In genomic region chr2:53302455-53302854, GRCh38 we compare ENCODE assay signal across 29 cellular contexts.
"Had no signal": no experiment of that assay in that cellular context is flagged by ENCODE, and none has a peak within 500 bp of the region (broad histone marks: within the 10 kb centered on the region; RNA-seq: fewer than 3 reads in every experiment).

No MANE protein-coding gene starts in this region.

- H3K9me3 ChIP-seq: stomach, suprapubic skin, testis, thoracic aorta, thyroid gland, tibial artery, tibial nerve, transverse colon, upper lobe of left lung, upper lobe of right lung, uterus, vagina had no signal

- H3K27me3 ChIP-seq: stomach, suprapubic skin, testis, thyroid gland, tibial artery, tibial nerve, transverse colon, upper lobe of left lung, upper lobe of right lung, uterus, vagina had no signal

- H3K27ac Mint-ChIP-seq: stimulated activated effector memory CD8-positive, alpha-beta T cell treated with anti-CD3 and anti-CD28 coated beads, Interleukin-12 subunit alpha, Interleukin-12 subunit beta, amount 100 ng/mL, for 72 hours; stimulated activated memory B cell treated with anti-CD40 and anti-IgM and Interleukin-4, amounts not matched to agents 10 μg/mL and 1 μg/mL and 100 μg/mL, for 72 hours; stimulated activated naive B cell treated with anti-CD40 and anti-IgM and Interleukin-4, amounts not matched to agents 10 μg/mL and 1 μg/mL and 100 μg/mL, for 72 hours; stimulated activated naive CD8-positive, alpha-beta T cell treated with anti-CD3 and anti-CD28 coated beads, Interleukin-15, amount 100 ng/mL, for 72 hours; stimulated activated naive CD8-positive, alpha-beta T cell treated with anti-CD3 and anti-CD28 coated beads, Interleukin-15, Interleukin-2, amounts not matched to agents 100 ng/mL and 50 ng/mL, for 24 hours; type B pancreatic cell had no signal

- H3K4me3 ChIP-seq: stomach, suprapubic skin, testis, thoracic aorta, thyroid gland, tibial artery, tibial nerve, transverse colon, upper lobe of left lung, upper lobe of right lung, uterus, vagina had no signal

- H3K27me3 Mint-ChIP-seq: stimulated activated memory B cell treated with anti-CD40 and anti-IgM and Interleukin-4, amounts not matched to agents 10 μg/mL and 1 μg/mL and 100 μg/mL, for 72 hours; stimulated activated naive B cell treated with anti-CD40 and anti-IgM and Interleukin-4, amounts not matched to agents 10 μg/mL and 1 μg/mL and 100 μg/mL, for 72 hours; stimulated activated naive CD8-positive, alpha-beta T cell treated with anti-CD3 and anti-CD28 coated beads, Interleukin-15, amount 100 ng/mL, for 72 hours; stimulated activated naive CD8-positive, alpha-beta T cell treated with anti-CD3 and anti-CD28 coated beads, Interleukin-15, Interleukin-2, amounts not matched to agents 100 ng/mL and 50 ng/mL, for 24 hours; type B pancreatic cell had no signal

- FAIRE-seq: urothelium cell line had no signal

- DNase-seq: stimulated activated CD4-positive, alpha-beta T cell treated with anti-CD3 and anti-CD28 coated beads, Interleukin-2, amount 100 ng/mL, for 48 hours; stimulated activated CD4-positive, alpha-beta T cell treated with anti-CD3 and anti-CD28 coated beads, Interleukin-4, amount 100 ng/mL, for 1 hour; stimulated activated CD4-positive, alpha-beta T cell treated with anti-CD3 and anti-CD28 coated beads, Interleukin-4, amount 100 ng/mL, for 24 hours; stimulated activated CD4-positive, alpha-beta T cell treated with anti-CD3 and anti-CD28 coated beads, Interleukin-4, amount 100 ng/mL, for 4 hours; stimulated activated CD8-positive, alpha-beta memory T cell treated with anti-CD3 and anti-CD28 coated beads, Interleukin-4, amount 100 ng/mL, for 48 hours; stimulated activated naive B cell treated with anti-CD40 and anti-IgM and Interleukin-4, amounts not matched to agents 10 μg/mL and 1 μg/mL and 100 μg/mL, for 72 hours; stimulated activated naive CD4-positive, alpha-beta T cell; stimulated activated naive CD4-positive, alpha-beta T cell treated with Interleukin-2 at 50 U/mL for 16 hours; stimulated activated naive CD8-positive, alpha-beta T cell treated with anti-CD3 and anti-CD28 coated beads, Interleukin-15, amount 100 ng/mL, for 72 hours; stimulated activated naive CD8-positive, alpha-beta T cell treated with anti-CD3 and anti-CD28 coated beads, Interleukin-15, Interleukin-2, amounts not matched to agents 100 U/mL and 50 U/mL, for 24 hours; stomach; substantia nigra; testis; thyroid gland; tibial artery; transverse colon; trophoblast cell; upper lobe of left lung; upper lobe of right lung; uterus had no signal

- H3K9me3 Mint-ChIP-seq: stimulated activated effector memory CD8-positive, alpha-beta T cell treated with anti-CD3 and anti-CD28 coated beads, Interleukin-12 subunit alpha, Interleukin-12 subunit beta, amount 100 ng/mL, for 72 hours; stimulated activated memory B cell treated with anti-CD40 and anti-IgM and Interleukin-4, amounts not matched to agents 10 μg/mL and 1 μg/mL and 100 μg/mL, for 72 hours; stimulated activated naive CD8-positive, alpha-beta T cell treated with anti-CD3 and anti-CD28 coated beads, Interleukin-15, amount 100 ng/mL, for 72 hours; stimulated activated naive CD8-positive, alpha-beta T cell treated with anti-CD3 and anti-CD28 coated beads, Interleukin-15, Interleukin-2, amounts not matched to agents 100 ng/mL and 50 ng/mL, for 24 hours; type B pancreatic cell had no signal

- H3K4me1 Mint-ChIP-seq: stimulated activated effector memory CD8-positive, alpha-beta T cell treated with anti-CD3 and anti-CD28 coated beads, Interleukin-12 subunit alpha, Interleukin-12 subunit beta, amount 100 ng/mL, for 72 hours; stimulated activated memory B cell treated with anti-CD40 and anti-IgM and Interleukin-4, amounts not matched to agents 10 μg/mL and 1 μg/mL and 100 μg/mL, for 72 hours; stimulated activated naive B cell treated with anti-CD40 and anti-IgM and Interleukin-4, amounts not matched to agents 10 μg/mL and 1 μg/mL and 100 μg/mL, for 72 hours; stimulated activated naive CD8-positive, alpha-beta T cell treated with anti-CD3 and anti-CD28 coated beads, Interleukin-15, amount 100 ng/mL, for 72 hours had no signal

- H3K4me1 ChIP-seq: stomach, suprapubic skin, testis, thyroid gland, tibial artery, tibial nerve, transverse colon, upper lobe of left lung, upper lobe of right lung, uterus, vagina had no signal

- H3K36me3 Mint-ChIP-seq: stimulated activated effector memory CD8-positive, alpha-beta T cell treated with anti-CD3 and anti-CD28 coated beads, Interleukin-12 subunit alpha, Interleukin-12 subunit beta, amount 100 ng/mL, for 72 hours; stimulated activated memory B cell treated with anti-CD40 and anti-IgM and Interleukin-4, amounts not matched to agents 10 μg/mL and 1 μg/mL and 100 μg/mL, for 72 hours; stimulated activated naive B cell treated with anti-CD40 and anti-IgM and Interleukin-4, amounts not matched to agents 10 μg/mL and 1 μg/mL and 100 μg/mL, for 72 hours; type B pancreatic cell had no signal

- ATAC-seq: stimulated activated effector memory CD8-positive, alpha-beta T cell treated with anti-CD3 and anti-CD28 coated beads, Interleukin-12 subunit alpha, Interleukin-12 subunit beta, amount 100 ng/mL, for 72 hours; stimulated activated memory B cell treated with anti-CD40 and anti-IgM and Interleukin-4, amounts not matched to agents 10 μg/mL and 1 μg/mL and 100 μg/mL, for 72 hours; stimulated activated naive B cell treated with anti-CD40 and anti-IgM and Interleukin-4, amounts not matched to agents 10 μg/mL and 1 μg/mL and 100 μg/mL, for 72 hours; stimulated activated naive CD8-positive, alpha-beta T cell treated with anti-CD3 and anti-CD28 coated beads, Interleukin-15, amount 100 ng/mL, for 72 hours; stimulated activated naive CD8-positive, alpha-beta T cell treated with anti-CD3 and anti-CD28 coated beads, Interleukin-15, Interleukin-2, amounts not matched to agents 100 U/mL and 50 U/mL, for 24 hours; upper lobe of right lung had no signal

- H3K4me3 Mint-ChIP-seq: stimulated activated effector memory CD8-positive, alpha-beta T cell treated with anti-CD3 and anti-CD28 coated beads, Interleukin-12 subunit alpha, Interleukin-12 subunit beta, amount 100 ng/mL, for 72 hours; stimulated activated memory B cell treated with anti-CD40 and anti-IgM and Interleukin-4, amounts not matched to agents 10 μg/mL and 1 μg/mL and 100 μg/mL, for 72 hours; stimulated activated naive B cell treated with anti-CD40 and anti-IgM and Interleukin-4, amounts not matched to agents 10 μg/mL and 1 μg/mL and 100 μg/mL, for 72 hours; stimulated activated naive CD8-positive, alpha-beta T cell treated with anti-CD3 and anti-CD28 coated beads, Interleukin-15, amount 100 ng/mL, for 72 hours; stimulated activated naive CD8-positive, alpha-beta T cell treated with anti-CD3 and anti-CD28 coated beads, Interleukin-15, Interleukin-2, amounts not matched to agents 100 ng/mL and 50 ng/mL, for 24 hours; type B pancreatic cell had no signal

- H3K27ac ChIP-seq: stomach, suprapubic skin, testis, thoracic aorta, thyroid gland, tibial artery, tibial nerve, transverse colon, upper lobe of left lung, upper lobe of right lung, uterus, vagina had no signal

- H3K36me3 ChIP-seq: stomach, suprapubic skin, thoracic aorta, thyroid gland, tibial artery, tibial nerve, transverse colon, upper lobe of left lung, upper lobe of right lung, uterus, vagina had no signal
